Comparison of ENCODE assay signal across 23 cellular contexts in the genomic region with DNA sequence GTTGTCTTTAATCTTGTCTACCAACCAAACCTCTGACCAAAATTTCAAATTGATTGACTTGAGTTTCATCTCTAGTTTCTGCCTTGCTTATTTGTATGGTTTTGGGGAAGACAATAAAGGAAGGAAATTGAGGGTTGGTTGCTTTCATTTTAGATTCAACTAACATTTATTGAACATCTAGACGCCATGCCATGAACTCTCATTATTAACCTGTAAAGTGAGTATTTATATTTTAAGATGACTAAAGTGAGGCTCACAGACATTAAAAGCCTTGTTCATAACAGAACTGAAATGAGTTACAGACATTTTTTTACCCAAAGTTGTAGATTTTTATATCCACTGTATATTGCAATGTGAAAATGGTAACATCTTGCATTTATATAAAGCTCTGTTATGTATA.
"Had no signal": no experiment of that assay in that cellular context is flagged by ENCODE, and none has a peak within 500 bp of the region (broad histone marks: within the 10 kb centered on the region; RNA-seq: fewer than 3 reads in every experiment).

No MANE protein-coding gene starts in this region.

- H3K36me3 ChIP-seq: gastroesophageal sphincter, left ventricle myocardium inferior, neural progenitor cell, right atrium auricular region, transverse colon had no signal

- H3K9me3 ChIP-seq: gastroesophageal sphincter, left ventricle myocardium inferior, right atrium auricular region, testis, transverse colon had no signal

- H3K4me3 Mint-ChIP-seq: activated naive CD8-positive, alpha-beta T cell treated with anti-CD3 and anti-CD28 coated beads, Interleukin-2, amount 50 U/mL, for 24 hours; natural killer cell; neural progenitor cell had no signal

- H3K27me3 ChIP-seq: gastroesophageal sphincter, hepatocyte, neural progenitor cell, right atrium auricular region, testis, transverse colon had no signal

- DNase-seq: activated CD4-positive, alpha-beta T cell treated with anti-CD3 and anti-CD28 coated beads, Interleukin-2, amount 50 U/mL, for 1 hour; activated CD4-positive, CD25-positive, alpha-beta regulatory T cell; activated effector memory CD4-positive, alpha-beta T cell treated with Interleukin-2 at 50 U/mL for 16 hours; activated naive CD4-positive, alpha-beta T cell treated with Interleukin-2 at 50 U/mL for 16 hours; activated naive CD8-positive, alpha-beta T cell treated with anti-CD3 and anti-CD28 coated beads, Interleukin-2, amount 50 U/mL, for 24 hours; activated T-cell treated with anti-CD3 and anti-CD28 coated beads, Interleukin-2, amount 50 U/mL, for 48 hours; cortex of kidney; islet precursor cell; left ventricle myocardium inferior; mesendoderm; natural killer cell; occipital lobe; stimulated activated CD4-positive, alpha-beta T cell treated with anti-CD3 and anti-CD28 coated beads, Interleukin-1b, Interleukin-23, amount 100 ng/mL, for 48 hours; stimulated activated naive CD4-positive, alpha-beta T cell; T-helper 1 cell; testis; transverse colon had no signal

- H3K36me3 Mint-ChIP-seq: natural killer cell, neural progenitor cell had no signal

- H3K27ac Mint-ChIP-seq: activated naive CD8-positive, alpha-beta T cell treated with anti-CD3 and anti-CD28 coated beads, Interleukin-2, amount 50 U/mL, for 24 hours; natural killer cell; neural progenitor cell had no signal

- H3K9me3 Mint-ChIP-seq: activated naive CD8-positive, alpha-beta T cell treated with anti-CD3 and anti-CD28 coated beads, Interleukin-2, amount 50 U/mL, for 24 hours; natural killer cell; neural progenitor cell had no signal

- ATAC-seq: activated naive CD8-positive, alpha-beta T cell treated with anti-CD3 and anti-CD28 coated beads, Interleukin-2, amount 50 U/mL, for 24 hours had no signal

- H3K27ac ChIP-seq: gastroesophageal sphincter, hepatocyte, left ventricle myocardium inferior, neural progenitor cell, right atrium auricular region, testis, transverse colon had no signal

- H3K4me3 ChIP-seq: gastroesophageal sphincter, hepatocyte, left ventricle myocardium inferior, lung, neural progenitor cell, right atrium auricular region, smooth muscle cell, testis, transverse colon had no signal
